8 cellular contexts compared by ENCODE assay signal in genomic region chr16:84511180-84511800, GRCh38. TPM values are rescaled to one million over a fixed set of nuclear protein-coding genes. Genes with fewer than 3 reads are reported as not detected.
DNase-seq lines count a peak whose midpoint lies in the region; ATAC-seq and TF ChIP-seq lines count a peak whose summit lies in the region.

No MANE protein-coding gene starts in this region.

- POLR2A ChIA-PET in HEK293T (lab: Yijun Ruan, JAX), result no interaction called here

- ATAC-seq in GM19035 (IDR thresholded peaks at IDR 0.05; ENCODE audit: unreplicated experiment), result no peak

- DNase-seq in AML-193 (lab: John Stamatoyannopoulos, UW), result peak; percentile 73 to 84
- peak; percentile 73 for DNase-seq in HEK293T (ENCODE audit: extremely low spot score)
- peak; percentile 46 for DNase-seq in NCI-H460 (ENCODE audit: extremely low read depth, low read depth)
- DNase-seq in activated CD4-positive, alpha-beta T cell treated with anti-CD3 and anti-CD28 coated beads for 4 hours, result peak; percentile 80 to 86
- peak; percentile 93 for DNase-seq in cerebellar cortex (ENCODE audit: low spot score)
- DNase-seq in kidney tubule cell (ENCODE audit: low spot score), result peak; percentile 88
- DNase-seq in stimulated activated CD4-positive, alpha-beta T cell treated with anti-CD3 and anti-CD28 coated beads, Interleukin-2, amount 100 ng/mL, for 24 hours, result peak; percentile 87 to 88

- CTCF ChIA-PET in HEK293T (lab: Yijun Ruan, JAX), result interaction anchor here (0.6 to 9.2 kb wide), 9 partner anchors 9 to 301 kb away, joined by 3 to 49 read pairs (median 5); no protein-coding TSS in a partner anchor

TF ChIP-seq in HEK293T, 16 proteins besides CTCF, POLR2A, EP300 and RAD21:
- no peak for TF ChIP-seq ARNT (IDR thresholded peaks at IDR 0.05)
- TF ChIP-seq CTBP1 (IDR thresholded peaks at IDR 0.05; ENCODE audit: borderline replicate concordance), result no peak
- TF ChIP-seq ELF4 (IDR thresholded peaks at IDR 0.05), result no peak
- TF ChIP-seq HDGF (IDR thresholded peaks at IDR 0.05; ENCODE audit: borderline replicate concordance), result no peak
- no peak for TF ChIP-seq L3MBTL2 (conservative IDR thresholded peaks at IDR 0.05)
- no peak for TF ChIP-seq PKNOX1 (IDR thresholded peaks at IDR 0.05)
- no peak for TF ChIP-seq FOXK2 (IDR thresholded peaks at IDR 0.05)
- no peak for TF ChIP-seq TARDBP (IDR thresholded peaks at IDR 0.05)
- no peak for TF ChIP-seq NFRKB (IDR thresholded peaks at IDR 0.05)
- no peak for TF ChIP-seq BHLHE40 (IDR thresholded peaks at IDR 0.05; ENCODE audit: borderline replicate concordance)
- TF ChIP-seq FOXM1 (IDR thresholded peaks at IDR 0.05; ENCODE audit: borderline replicate concordance), result no peak
- TF ChIP-seq SUZ12 (IDR thresholded peaks at IDR 0.05), result no peak
- TF ChIP-seq LEF1 (IDR thresholded peaks at IDR 0.05; ENCODE audit: borderline replicate concordance), result no peak
- TF ChIP-seq SP1 (IDR thresholded peaks at IDR 0.05), result no peak

RNA-seq across cellular contexts. Expression of gene MEAK7, which starts 6.8 kb away (rescaled TPM):
- total RNA-seq in NCI-H460 (2014; rRNA removed; shearing (Covaris generic)), result 9.5 and 10.0 TPM in 2 replicates
- polyA plus RNA-seq in NCI-H460 (2014; cell fraction: nucleus; rRNA removed), result 19.5 and 21.8 TPM in 2 replicates
